In the genomic region with DNA sequence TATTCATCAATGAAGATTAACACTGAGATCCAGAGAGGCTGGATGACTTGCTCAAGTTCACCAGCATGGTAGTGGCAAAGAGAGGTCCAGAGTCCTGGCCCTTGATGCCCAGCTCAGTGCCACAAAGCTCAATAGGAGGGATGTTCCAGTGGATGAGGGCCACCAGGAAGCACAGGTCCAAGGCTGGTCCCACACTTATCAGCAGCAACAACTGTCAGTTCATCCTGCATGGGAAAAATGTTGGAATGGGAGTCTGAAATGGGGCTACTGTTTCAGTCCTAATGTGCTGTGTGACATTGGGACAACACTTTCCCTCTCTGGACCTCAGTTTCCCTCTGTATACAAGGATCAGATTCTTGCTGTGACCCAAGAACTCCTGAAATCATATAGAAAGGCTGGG, we compare ENCODE assay signal across 11 cellular contexts. TPM values are rescaled to one million over a fixed set of nuclear protein-coding genes. Genes with fewer than 3 reads are reported as not detected.
"Had no signal": no experiment of that assay in that cellular context is flagged by ENCODE, and none has a peak within 500 bp of the region (broad histone marks: within the 10 kb centered on the region; RNA-seq: fewer than 3 reads in every experiment).

No MANE protein-coding gene starts in this region.

- H3K4me3 ChIP-seq: GM23338, K562 had no signal

- H3K27ac ChIP-seq: HL-60 had no signal

- H3K4me3 Mint-ChIP-seq: GM23338, H9, HFFc6 had no signal

- H3K4me1 Mint-ChIP-seq: GM23338 had no signal

- H2AFZ ChIP-seq: GM23338 had no signal

- DNase-seq: H9, HCEC 1CT, HFFc6, IMR-90, KG1 had no signal

- H3K4me2 ChIP-seq: GM23338 had no signal

- ATAC-seq: GM23338, K562 had no signal

- FAIRE-seq: H1, H54, K562 had no signal

- H3K27ac Mint-ChIP-seq: GM23338, H9, HFFc6 had no signal

RNA-seq across cellular contexts. Expression of a gene that starts 11.2 kb away (rescaled TPM):
- total RNA-seq: HFFc6, HT1080, IMR-90 had no signal
- polyA plus RNA-seq: IMR-90, K562 had no signal

RNA-seq across cellular contexts. Expression of a gene that starts 19.7 kb away (rescaled TPM):
- total RNA-seq: GM23338, H1, H9, HFFc6, HT1080 had no signal
- polyA plus RNA-seq: GM23338, H1, K562 had no signal

RNA-seq across cellular contexts. Expression of a gene that starts 31.2 kb away (rescaled TPM):
- total RNA-seq: GM23338, H1, H9, HFFc6, HT1080, IMR-90, K562 had no signal
- polyA plus RNA-seq: GM23338, H1, IMR-90, K562 had no signal
